In the genomic region with DNA sequence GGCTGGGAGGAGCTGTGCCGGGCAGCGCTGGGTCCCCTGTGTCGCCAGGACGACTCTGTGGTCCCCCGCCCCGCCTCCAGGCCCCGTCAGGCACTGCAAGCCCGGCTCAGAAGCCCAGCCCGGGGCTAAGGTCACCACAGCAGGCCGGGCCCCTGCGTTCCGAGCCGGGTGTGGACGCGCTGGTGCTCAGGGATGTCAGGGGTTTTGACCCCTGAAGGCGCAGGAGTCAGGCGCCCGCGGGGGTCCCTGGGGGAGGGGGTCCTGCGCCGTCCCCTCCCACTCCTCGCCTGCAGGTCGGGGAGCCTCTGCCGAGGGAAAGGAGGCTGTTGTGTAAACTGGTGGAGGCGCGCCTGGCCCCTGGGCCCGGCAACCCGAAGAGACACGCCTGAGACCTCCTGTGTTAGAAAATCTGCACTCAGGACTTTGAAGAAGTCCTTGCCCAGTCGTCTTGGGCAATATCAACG, we compare ENCODE assay signal across 12 cellular contexts. TPM values are rescaled to one million over a fixed set of nuclear protein-coding genes. Genes with fewer than 3 reads are reported as not detected.
DNase-seq lines count a peak whose midpoint lies in the region; ATAC-seq, FAIRE-seq and TF ChIP-seq lines count a peak whose summit lies in the region.
"Had no signal": no experiment of that assay in that cellular context is flagged by ENCODE, and none has a peak within 500 bp of the region (broad histone marks: within the 10 kb centered on the region; RNA-seq: fewer than 3 reads in every experiment).

No MANE protein-coding gene starts in this region.

- peak in 2 of 3 experiments; percentile 9 to 13 for DNase-seq in NCI-H1417 (lab: John Stamatoyannopoulos, UW)
- DNase-seq in NCI-H1417 treated with DMSO at 0.1 percent for 48 hours (lab: John Stamatoyannopoulos, UW), result no peak
- no peak for DNase-seq in GM12878 (ENCODE audit: low read depth, low spot score)
- peak in 1 of 2 donors; percentile 82 for DNase-seq in left lung
- no peak for DNase-seq in stimulated activated naive CD8-positive, alpha-beta T cell treated with anti-CD3 and anti-CD28 coated beads, Interleukin-15, amount 100 ng/mL, for 72 hours
- no peak for DNase-seq in NCI-H1092 treated with DMSO at 0.1 percent for 48 hours (lab: John Stamatoyannopoulos, UW)
- DNase-seq in epidermal melanocyte (ENCODE audit: insufficient read length, low spot score), result no peak
- DNase-seq: NCI-H1436 treated with DMSO at 0.1 percent for 48 hours had no signal

- H3K79me2 ChIP-seq in GM12878 (ENCODE audit: control insufficient read depth, insufficient read depth, low read length), result no peaks in the 10 kb centered on the region

- H3K4me1 ChIP-seq in GM12878 (ENCODE audit: control insufficient read depth, insufficient read depth, low read length), result no peaks in the 10 kb centered on the region; the same call in 1 of the 2 replicates
- peaks cover 9 to 14% of the 10 kb centered on the region in 2 donors for H3K4me1 ChIP-seq in left lung

- H3K27ac Mint-ChIP-seq in stimulated activated naive CD8-positive, alpha-beta T cell treated with anti-CD3 and anti-CD28 coated beads, Interleukin-15, amount 100 ng/mL, for 72 hours, result no peak overlapping the region

- H3K4me3 ChIP-seq in GM12878 (no peak overlapping the region), left lung (peak overlapping the region in 1 of 2 donors; percentile 13)

- no peak for TF ChIP-seq EP300 in GM12878 (IDR thresholded peaks at IDR 0.05; ENCODE audit: borderline replicate concordance in 1 of 2, control insufficient read depth in 1 of 2, low read depth in 2 of 2, low read length in 2 of 2)

- H3K27me3 ChIP-seq in GM12878 (replicated peaks in 1 of 2; ENCODE audit: control insufficient read depth in 2 of 2, insufficient read depth in 2 of 2, low read length in 1 of 2), result peaks cover 0 to 5% of the 10 kb centered on the region in 2 experiments; a peak in 2 of 4 replicates
- peaks cover 0 to 67% of the 10 kb centered on the region in 2 donors for H3K27me3 ChIP-seq in left lung

- intact Hi-C loops in GM12878 (cut with micrococcal nuclease; ENCODE audit: unreplicated experiment), result no loop called here
- intact Hi-C loops in left lung (cut with DNase I), result no loop called here

- H3K36me3 ChIP-seq in GM12878 (ENCODE audit: control insufficient read depth in 2 of 2, insufficient read depth in 2 of 2, low read length in 1 of 2) (no peaks in the 10 kb centered on the region), left lung (no peaks in the 10 kb centered on the region)

- no peaks in the 10 kb centered on the region for H3K9me3 Mint-ChIP-seq in stimulated activated naive CD8-positive, alpha-beta T cell treated with anti-CD3 and anti-CD28 coated beads, Interleukin-15, amount 100 ng/mL, for 72 hours

- FAIRE-seq in GM12878 (lab: Jason Lieb, UNC), result no peak

- SMC1A ChIA-PET in GM12878 (lab: Charles Lee; ENCODE audit: uncharacterized antibody, unreplicated experiment), result interaction anchor here (0.7 to 1.1 kb wide), 2 partner anchors 130 to 279 kb away, joined by 3 to 5 read pairs; no protein-coding TSS in a partner anchor

- BruUV-seq in GM12878 (replicated peaks; lab: Mats Ljungman, UMichigan), result no TSS peak

- H3K4me2 ChIP-seq in GM12878 (ENCODE audit: control insufficient read depth, insufficient read depth), result no peak overlapping the region
- H3K4me2 ChIP-seq: SK-N-SH had no signal

- H2AFZ ChIP-seq in GM12878 (ENCODE audit: control insufficient read depth, low read depth, low read length), result no peak overlapping the region

- 14% methylated on average over 26 of the region's 31 CpGs for WGBS in GM12878 (ENCODE audit: insufficient coverage, insufficient replicate concordance, low lambda C conversion rate, missing lambda C conversion rate)

- H4K20me1 ChIP-seq in GM12878 (ENCODE audit: control insufficient read depth, insufficient read depth), result no peaks in the 10 kb centered on the region

- peak; percentile 87 for ATAC-seq in GM12878
- ATAC-seq in left lung, result peak; percentile 9
- peak; percentile 67 for ATAC-seq in stimulated activated naive CD8-positive, alpha-beta T cell treated with anti-CD3 and anti-CD28 coated beads, Interleukin-15, amount 100 ng/mL, for 72 hours
- ATAC-seq in GM21576 (IDR thresholded peaks at IDR 0.05; ENCODE audit: unreplicated experiment), result no peak

- H3K9me3 ChIP-seq in GM12878 (replicated peaks; ENCODE audit: control insufficient read depth, insufficient read depth, low read length) (no peaks in the 10 kb centered on the region), left lung (no peaks in the 10 kb centered on the region)
- H3K9me3 ChIP-seq: SK-N-SH had no signal

- peaks cover 36% of the 10 kb centered on the region for H3K4me1 Mint-ChIP-seq in stimulated activated naive CD8-positive, alpha-beta T cell treated with anti-CD3 and anti-CD28 coated beads, Interleukin-15, amount 100 ng/mL, for 72 hours

- RAD21 ChIA-PET in GM12878 (lab: Charles Lee; ENCODE audit: unreplicated experiment), result interaction anchor here (1.1 kb wide), 1 partner anchor 130 kb away, joined by 4 read pairs; no protein-coding TSS in a partner anchor

- TF ChIP-seq CTCF in GM12878 (IDR thresholded peaks at IDR 0.05 in 2 of 3, conservative IDR thresholded peaks at IDR 0.05 in 1 of 3; ENCODE audit: control insufficient read depth in 2 of 3, extremely low read depth in 1 of 3, insufficient read depth in 1 of 3, low read depth in 3 of 3, low read length in 3 of 3) (no peak), left lung (IDR thresholded peaks at IDR 0.05) (no peak)

- H3K27me3 Mint-ChIP-seq in stimulated activated naive CD8-positive, alpha-beta T cell treated with anti-CD3 and anti-CD28 coated beads, Interleukin-15, amount 100 ng/mL, for 72 hours, result peaks cover 79% of the 10 kb centered on the region

- POLR2A ChIA-PET in GM12878 (lab: Charles Lee), result no interaction called here

- H3K27ac ChIP-seq in GM12878 (ENCODE audit: control insufficient read depth, insufficient read depth) (no peak overlapping the region), left lung (no peak overlapping the region)
- H3K27ac ChIP-seq: 22Rv1 had no signal

- no peak overlapping the region for H3K9ac ChIP-seq in GM12878 (ENCODE audit: control insufficient read depth, insufficient read depth, low read length)
- H3K9ac ChIP-seq: SK-N-SH had no signal

- TF ChIP-seq POLR2A in GM12878 (IDR thresholded peaks at IDR 0.05; ENCODE audit: low read depth, low read length), result no peak

- in situ Hi-C loops in GM12878 (cut with MboI), result loop anchor here (25.0 kb wide), 1 partner anchor 687 kb away; no protein-coding TSS in a partner anchor

- H3K4me3 Mint-ChIP-seq in stimulated activated naive CD8-positive, alpha-beta T cell treated with anti-CD3 and anti-CD28 coated beads, Interleukin-15, amount 100 ng/mL, for 72 hours, result peak overlapping the region; percentile 46 to 57

- CTCF ChIA-PET in GM12878 (lab: Yijun Ruan, JAX), result interaction anchor here (0.9 to 1.0 kb wide), 3 partner anchors 130 to 161 kb away, joined by 3 to 7 read pairs (median 6); no protein-coding TSS in a partner anchor

- no peak for TF ChIP-seq RAD21 in GM12878 (IDR thresholded peaks at IDR 0.05; ENCODE audit: insufficient read depth, low read depth, low read length)

RNA-seq across cellular contexts. Expression of gene TMEM54, which starts 23.7 kb away (rescaled TPM):
- total RNA-seq in GM12878 (2013; cell fraction: nucleolus; rRNA removed), result 0.93 and 1.4 TPM in 2 replicates
- 0.34 and 0.71 TPM in 2 replicates for total RNA-seq in GM12878 (2014; rRNA removed)
- 0.18 and 0.45 TPM in 2 replicates for total RNA-seq in GM12878 (2014; rRNA removed; fragmentation: Illumina TruSeq; extraction: Trizol)
- 0.59 and 1.1 TPM in 2 replicates for total RNA-seq in GM12878 (2021)
- polyA plus RNA-seq in GM12878 (2011; ENCODE audit: low read depth), result 0.33 TPM
- polyA plus RNA-seq in GM12878 (2011; rRNA removed), result 0.63 and 0.80 TPM in 2 replicates
- 3.4 and 4.0 TPM in 2 replicates for polyA plus RNA-seq in GM12878 (2011; cell fraction: cytosol; rRNA removed)
- 0.82 and 1.3 TPM in 2 replicates for polyA plus RNA-seq in GM12878 (2011; cell fraction: nucleus; rRNA removed)
- polyA plus RNA-seq in GM12878 (2012), result 0.45 and 0.91 TPM in 2 replicates
- 0.16 TPM in 1 of 2 replicates, not detected in the other for polyA plus RNA-seq in GM12878 (2014; fragmentation: Illumina TruSeq; extraction: Trizol)
- polyA plus RNA-seq in GM12878 (2014; fragmentation: Nextera tagmentation; extraction: Ambion mirVana), result under 1 TPM in 1 of 2 experiments, not detected in 1; 0.07 TPM
- 0.56 and 0.76 TPM in 2 replicates for polyA plus RNA-seq in GM12878 (2014; rRNA removed)
- under 1 TPM; 0.71 to 0.94 TPM for polyA plus RNA-seq in GM12878 (2016; fragmentation: Nextera tagmentation; extraction: Ambion mirVana)
- 1.2 and 2.3 TPM in 2 replicates for polyA minus RNA-seq in GM12878 (2011; rRNA and poly(A)+ RNA removed)
- not detected in 2 replicates for polyA minus RNA-seq in GM12878 (2011; cell fraction: cytosol; rRNA and poly(A)+ RNA removed)
- polyA minus RNA-seq in GM12878 (2011; cell fraction: nucleus; rRNA and poly(A)+ RNA removed), result 0.67 TPM in 1 of 2 replicates, not detected in the other
- 10 to 100 TPM; 29.3 to 87.0 TPM for total RNA-seq in left lung
- total RNA-seq: mononuclear cell had no signal

RNA-seq across cellular contexts. Expression of gene HPCA, which starts 38.6 kb away (rescaled TPM):
- total RNA-seq in GM12878 (2013; cell fraction: nucleolus; rRNA removed), result 0.35 TPM in 1 of 2 replicates, not detected in the other
- total RNA-seq in GM12878 (2014; rRNA removed) (not detected in 2 replicates), GM12878 (2014; rRNA removed; fragmentation: Illumina TruSeq; extraction: Trizol) (not detected in 2 replicates), GM12878 (2021) (not detected in 2 replicates), left lung (under 1 TPM in 1 of 2 donors, not detected in 1; 0.35 TPM)
- not detected for polyA plus RNA-seq in GM12878 (2011; ENCODE audit: low read depth)
- polyA plus RNA-seq in GM12878 (2011; rRNA removed) (0.11 TPM in 1 of 2 replicates, not detected in the other), GM12878 (2014; fragmentation: Illumina TruSeq; extraction: Trizol) (not detected in 2 replicates), GM12878 (2014; fragmentation: Nextera tagmentation; extraction: Ambion mirVana) (not detected), GM12878 (2014; rRNA removed) (not detected in 2 replicates), GM12878 (2016; fragmentation: Nextera tagmentation; extraction: Ambion mirVana) (not detected)
- 0.06 and 0.12 TPM in 2 replicates for polyA plus RNA-seq in GM12878 (2011; cell fraction: cytosol; rRNA removed)
- polyA plus RNA-seq in GM12878 (2011; cell fraction: nucleus; rRNA removed), result 0.48 and 1.8 TPM in 2 replicates
- polyA plus RNA-seq in GM12878 (2012), result 0.07 TPM in 1 of 2 replicates, not detected in the other
- polyA minus RNA-seq in GM12878 (2011; rRNA and poly(A)+ RNA removed), result not detected in 2 replicates
- not detected in 2 replicates for polyA minus RNA-seq in GM12878 (2011; cell fraction: cytosol; rRNA and poly(A)+ RNA removed)
- not detected in 2 replicates for polyA minus RNA-seq in GM12878 (2011; cell fraction: nucleus; rRNA and poly(A)+ RNA removed)
- total RNA-seq: mononuclear cell had no signal
- polyA plus RNA-seq: SK-N-SH had no signal

RNA-seq across cellular contexts. Expression of gene RNF19B, which starts 39.7 kb away (rescaled TPM):
- total RNA-seq in GM12878 (2013; cell fraction: nucleolus; rRNA removed), result 15.2 and 15.5 TPM in 2 replicates
- total RNA-seq in GM12878 (2014; rRNA removed) (17.2 and 17.6 TPM in 2 replicates), GM12878 (2014; rRNA removed; fragmentation: Illumina TruSeq; extraction: Trizol) (15.5 and 16.7 TPM in 2 replicates), GM12878 (2021) (30.3 and 32.2 TPM in 2 replicates), left lung (10 to 100 TPM; 37.8 to 46.0 TPM)
- 12.8 TPM for polyA plus RNA-seq in GM12878 (2011; ENCODE audit: low read depth)
- polyA plus RNA-seq in GM12878 (2011; rRNA removed) (21.7 and 32.6 TPM in 2 replicates), GM12878 (2014; fragmentation: Illumina TruSeq; extraction: Trizol) (23.1 and 24.9 TPM in 2 replicates), GM12878 (2014; fragmentation: Nextera tagmentation; extraction: Ambion mirVana) (1 to 10 TPM; 4.3 to 9.1 TPM), GM12878 (2014; rRNA removed) (23.4 and 24.2 TPM in 2 replicates), GM12878 (2016; fragmentation: Nextera tagmentation; extraction: Ambion mirVana) (1 to 10 TPM; 2.8 to 4.0 TPM)
- 29.5 and 31.4 TPM in 2 replicates for polyA plus RNA-seq in GM12878 (2011; cell fraction: cytosol; rRNA removed)
- polyA plus RNA-seq in GM12878 (2011; cell fraction: nucleus; rRNA removed), result 16.5 and 19.7 TPM in 2 replicates
- 16.7 and 18.2 TPM in 2 replicates for polyA plus RNA-seq in GM12878 (2012)
- 54.0 and 66.6 TPM in 2 replicates for polyA minus RNA-seq in GM12878 (2011; rRNA and poly(A)+ RNA removed)
- 17.2 and 18.3 TPM in 2 replicates for polyA minus RNA-seq in GM12878 (2011; cell fraction: cytosol; rRNA and poly(A)+ RNA removed)
- polyA minus RNA-seq in GM12878 (2011; cell fraction: nucleus; rRNA and poly(A)+ RNA removed), result 14.4 and 22.5 TPM in 2 replicates

RNA-seq across cellular contexts. Expression of gene FNDC5, which starts 54.2 kb away (rescaled TPM):
- not detected in 2 replicates for total RNA-seq in GM12878 (2013; cell fraction: nucleolus; rRNA removed)
- total RNA-seq in GM12878 (2014; rRNA removed), result not detected in 2 replicates
- total RNA-seq in GM12878 (2014; rRNA removed; fragmentation: Illumina TruSeq; extraction: Trizol), result not detected in 2 replicates
- not detected in 2 replicates for total RNA-seq in GM12878 (2021)
- polyA plus RNA-seq in GM12878 (2011; ENCODE audit: low read depth), result 0.35 TPM
- polyA plus RNA-seq in GM12878 (2011; rRNA removed), result 0.23 and 0.36 TPM in 2 replicates
- polyA plus RNA-seq in GM12878 (2011; cell fraction: cytosol; rRNA removed), result 0.05 TPM in 1 of 2 replicates, not detected in the other
- polyA plus RNA-seq in GM12878 (2011; cell fraction: nucleus; rRNA removed), result 1.3 and 1.6 TPM in 2 replicates
- polyA plus RNA-seq in GM12878 (2012), result 0.39 and 0.55 TPM in 2 replicates
- 0.01 TPM in 1 of 2 replicates, not detected in the other for polyA plus RNA-seq in GM12878 (2014; fragmentation: Illumina TruSeq; extraction: Trizol)
- under 1 TPM; 0.14 to 0.26 TPM for polyA plus RNA-seq in GM12878 (2014; fragmentation: Nextera tagmentation; extraction: Ambion mirVana)
- polyA plus RNA-seq in GM12878 (2014; rRNA removed), result not detected in 2 replicates
- under 1 TPM; 0.11 to 0.29 TPM for polyA plus RNA-seq in GM12878 (2016; fragmentation: Nextera tagmentation; extraction: Ambion mirVana)
- polyA minus RNA-seq in GM12878 (2011; rRNA and poly(A)+ RNA removed), result 0.10 TPM in 1 of 2 replicates, not detected in the other
- polyA minus RNA-seq in GM12878 (2011; cell fraction: cytosol; rRNA and poly(A)+ RNA removed), result not detected in 2 replicates
- not detected in 2 replicates for polyA minus RNA-seq in GM12878 (2011; cell fraction: nucleus; rRNA and poly(A)+ RNA removed)
- 1 to 10 TPM in 1 of 2 donors, not detected in 1; 4.6 TPM for total RNA-seq in left lung

Comparison
In these comparisons a context has a peak if more than half of its experiments do, and no peak if none do; other contexts are left out.
1. DNase-seq: peak in NCI-H1417 (2 of 3); none in NCI-H1417 treated with DMSO at 0.1 percent for 48 hours (single experiment), GM12878 (single experiment), stimulated activated naive CD8-positive, alpha-beta T cell treated with anti-CD3 and anti-CD28 coated beads, Interleukin-15, amount 100 ng/mL, for 72 hours (0 of 2), NCI-H1092 treated with DMSO at 0.1 percent for 48 hours (single experiment) and epidermal melanocyte (single experiment).
2. RNA of gene TMEM54, which starts 23.7 kb away (total RNA-seq): 29.3 to 87.0 TPM in left lung; 0.18 to 1.4 TPM in GM12878; every median in the first group is over 10 times any median in the second.